Comparison of ENCODE assay signal across 31 cellular contexts in genomic region chr6:36381502-36382389, GRCh38. TPM values are rescaled to one million over a fixed set of nuclear protein-coding genes. Genes with fewer than 3 reads are reported as not detected.
DNase-seq lines count a peak whose midpoint lies in the region; ATAC-seq and TF ChIP-seq lines count a peak whose summit lies in the region.
"Had no signal": no experiment of that assay in that cellular context is flagged by ENCODE, and none has a peak within 500 bp of the region (broad histone marks: within the 10 kb centered on the region; RNA-seq: fewer than 3 reads in every experiment).

No MANE protein-coding gene starts in this region.

- ATAC-seq in GM18867 (IDR thresholded peaks at IDR 0.05; ENCODE audit: unreplicated experiment) (peak; percentile 50), GM19452 (IDR thresholded peaks at IDR 0.05; ENCODE audit: unreplicated experiment) (no peak)
- no peak for ATAC-seq in activated T-helper 17 cell treated with anti-CD3 and anti-CD28 coated beads, Interleukin-2, amount 50 U/mL, for 72 hours (replicated peaks)
- ATAC-seq: HepG2; naive thymus-derived CD4-positive, alpha-beta T cell had no signal

- peak overlapping the region; percentile 39 for H3K27ac Mint-ChIP-seq in activated T-helper 17 cell treated with anti-CD3 and anti-CD28 coated beads, Interleukin-2, amount 50 U/mL, for 72 hours
- H3K27ac Mint-ChIP-seq in osteocyte (ENCODE audit: unreplicated experiment), result no peak overlapping the region

- H4K20me1 ChIP-seq in PC-9 (ENCODE audit: insufficient read depth) (no peaks in the 10 kb centered on the region), osteoblast (ENCODE audit: insufficient read depth, low read length) (no peaks in the 10 kb centered on the region)

- H3K4me1 Mint-ChIP-seq in activated T-helper 17 cell treated with anti-CD3 and anti-CD28 coated beads, Interleukin-2, amount 50 U/mL, for 72 hours, result peaks cover 28% of the 10 kb centered on the region
- peaks cover 11% of the 10 kb centered on the region for H3K4me1 Mint-ChIP-seq in osteocyte (ENCODE audit: unreplicated experiment)

- H3K9me3 Mint-ChIP-seq in activated T-helper 17 cell treated with anti-CD3 and anti-CD28 coated beads, Interleukin-2, amount 50 U/mL, for 72 hours, result no peaks in the 10 kb centered on the region
- H3K9me3 Mint-ChIP-seq in osteocyte (ENCODE audit: unreplicated experiment), result no peaks in the 10 kb centered on the region
- H3K9me3 Mint-ChIP-seq: activated CD4-positive, alpha-beta T cell treated with anti-CD3 and anti-CD28 coated beads, Interleukin-2, amount 10 ng/mL, durations not matched to agents 24 days and 14 days; naive thymus-derived CD4-positive, alpha-beta T cell had no signal

- no peaks in the 10 kb centered on the region for H3K36me3 Mint-ChIP-seq in activated T-helper 17 cell treated with anti-CD3 and anti-CD28 coated beads, Interleukin-2, amount 50 U/mL, for 72 hours (ENCODE audit: low read depth)
- H3K36me3 Mint-ChIP-seq in osteocyte (ENCODE audit: unreplicated experiment), result no peaks in the 10 kb centered on the region

- no TSS peak for BruUV-seq in PC-9 (replicated peaks; lab: Mats Ljungman, UMichigan)

- H3K9me2 ChIP-seq in PC-9 (ENCODE audit: insufficient read depth), result no peaks in the 10 kb centered on the region

- no peaks in the 10 kb centered on the region for H3K27me3 Mint-ChIP-seq in activated T-helper 17 cell treated with anti-CD3 and anti-CD28 coated beads, Interleukin-2, amount 50 U/mL, for 72 hours
- peaks cover 7% of the 10 kb centered on the region for H3K27me3 Mint-ChIP-seq in osteocyte (ENCODE audit: unreplicated experiment)

- H3K27ac ChIP-seq in layer of hippocampus (ENCODE audit: low read depth, low read length) (peak overlapping the region; percentile 7), PC-9 (no peak overlapping the region), osteoblast (ENCODE audit: low read depth, low read length) (no peak overlapping the region)
- H3K27ac ChIP-seq: breast epithelium, hepatocyte, left ventricle myocardium inferior, skin epidermis, vagina had no signal

- CTCF ChIA-PET in PC-9 (lab: Charles Lee), result interaction anchor here (0.7 kb wide), 1 partner anchor 44 kb away, joined by 7 read pairs; no protein-coding TSS in a partner anchor

- intact Hi-C loops in PC-9 (cut with micrococcal nuclease; ENCODE audit: unreplicated experiment), result no loop called here

- no peak overlapping the region for H3K4me2 ChIP-seq in PC-9
- no peak overlapping the region for H3K4me2 ChIP-seq in osteoblast (ENCODE audit: insufficient read depth, low read length)
- H3K4me2 ChIP-seq: hepatocyte had no signal

- H3K36me3 ChIP-seq in PC-9 (ENCODE audit: low read depth) (no peaks in the 10 kb centered on the region), osteoblast (ENCODE audit: insufficient read depth, low read length) (no peaks in the 10 kb centered on the region)
- H3K36me3 ChIP-seq: breast epithelium, left ventricle myocardium inferior, vagina had no signal

- H2AFZ ChIP-seq in PC-9 (no peak overlapping the region), osteoblast (ENCODE audit: low read length) (no peak overlapping the region)
- H2AFZ ChIP-seq: hepatocyte had no signal

- TF ChIP-seq CTCF in osteocyte (IDR thresholded peaks at IDR 0.05) (no peak), PC-9 (conservative IDR thresholded peaks at IDR 0.05) (no peak), osteoblast (IDR thresholded peaks at IDR 0.05; ENCODE audit: extremely low read depth, low read depth, low read length) (no peak)

- H3K27me3 ChIP-seq in layer of hippocampus (ENCODE audit: control insufficient read depth, insufficient read depth, low read length) (no peaks in the 10 kb centered on the region), PC-9 (ENCODE audit: insufficient read depth, low read depth) (no peaks in the 10 kb centered on the region), osteoblast (ENCODE audit: insufficient read depth, low read length) (no peaks in the 10 kb centered on the region)
- H3K27me3 ChIP-seq: breast epithelium, hepatocyte, vagina had no signal

- H3K9me3 ChIP-seq in PC-9 (ENCODE audit: insufficient read depth, low read depth) (no peaks in the 10 kb centered on the region), osteoblast (ENCODE audit: low read depth, low read length) (no peaks in the 10 kb centered on the region)
- H3K9me3 ChIP-seq: breast epithelium, left ventricle myocardium inferior, vagina had no signal

- DNase-seq in Daoy (ENCODE audit: low read depth) (peak; percentile 47), osteocyte (ENCODE audit: extremely low spot score, unreplicated experiment) (no peak), PC-9 (no peak), osteoblast (ENCODE audit: insufficient read length, low spot score, missing footprints) (no peak)
- DNase-seq: activated CD4-positive, alpha-beta T cell treated with anti-CD3 and anti-CD28 coated beads, Interleukin-2, amount 10 ng/mL, durations not matched to agents 24 days and 14 days; activated CD8-positive, alpha-beta memory T cell treated with anti-CD3 and anti-CD28 coated beads, Interleukin-2, amount 50 U/mL, for 4 hours; activated gamma-delta T cell; C1 segment of cervical spinal cord; DMS79 treated with DMSO at 0.1 percent for 48 hours; effector memory CD4-positive, alpha-beta T cell; foreskin fibroblast; left ventricle myocardium inferior; naive thymus-derived CD4-positive, alpha-beta T cell; NCI-H1694 treated with DMSO at 0.1 percent for 48 hours; NCI-H2171; NCI-H526; nucleus accumbens; RPMI8226; substantia nigra had no signal

- H3K4me1 ChIP-seq in PC-9 (replicated peaks; ENCODE audit: insufficient read depth) (no peaks in the 10 kb centered on the region), osteoblast (ENCODE audit: insufficient read depth, low read length) (peaks cover 7% of the 10 kb centered on the region)
- H3K4me1 ChIP-seq: breast epithelium had no signal

- no peak overlapping the region for H3K4me3 ChIP-seq in PC-9
- no peak overlapping the region for H3K4me3 ChIP-seq in osteoblast (ENCODE audit: insufficient read depth, low read length)
- H3K4me3 ChIP-seq: breast epithelium, hepatocyte, left ventricle myocardium inferior, skin epidermis, vagina had no signal

- peaks cover 3% of the 10 kb centered on the region; the same call in 1 of the 2 replicates for H3F3A ChIP-seq in PC-9 (ENCODE audit: insufficient read depth, low read depth)

- POLR2A ChIA-PET in PC-9 (lab: Charles Lee; ENCODE audit: unreplicated experiment), result no interaction called here

- no peak overlapping the region for H3K4me3 Mint-ChIP-seq in activated T-helper 17 cell treated with anti-CD3 and anti-CD28 coated beads, Interleukin-2, amount 50 U/mL, for 72 hours
- H3K4me3 Mint-ChIP-seq in osteocyte (ENCODE audit: unreplicated experiment), result no peak overlapping the region
- H3K4me3 Mint-ChIP-seq: activated CD4-positive, alpha-beta T cell treated with anti-CD3 and anti-CD28 coated beads, Interleukin-2, amount 10 ng/mL, durations not matched to agents 24 days and 14 days; naive thymus-derived CD4-positive, alpha-beta T cell had no signal

- H3K79me2 ChIP-seq in PC-9 (ENCODE audit: low read depth) (no peaks in the 10 kb centered on the region), osteoblast (ENCODE audit: insufficient read depth, low read length) (no peaks in the 10 kb centered on the region)
- H3K79me2 ChIP-seq: hepatocyte had no signal

RNA-seq across cellular contexts. Expression of gene ETV7, which starts 5.7 kb away (rescaled TPM):
- total RNA-seq in Daoy (2014; rRNA removed; shearing (Covaris generic)), result 0.69 and 0.83 TPM in 2 replicates
- total RNA-seq in activated T-helper 17 cell treated with anti-CD3 and anti-CD28 coated beads, Interleukin-2, amount 50 U/mL, for 72 hours, result 10 to 100 TPM in 1 of 2 donors, 1 to 10 TPM in 1; 2.6 to 16.9 TPM
- 0.24 and 0.59 TPM in 2 replicates for total RNA-seq in osteocyte
- 0.57 and 0.83 TPM in 2 replicates for total RNA-seq in PC-9 (2021)
- 3.3 and 3.5 TPM in 2 replicates for total RNA-seq in osteoblast
- total RNA-seq: HepG2, left ventricle myocardium inferior had no signal

RNA-seq across cellular contexts. Expression of gene BNIP5, which starts 45.1 kb away (rescaled TPM):
- total RNA-seq in Daoy (2014; rRNA removed; shearing (Covaris generic)), result not detected in 2 replicates
- total RNA-seq in activated T-helper 17 cell treated with anti-CD3 and anti-CD28 coated beads, Interleukin-2, amount 50 U/mL, for 72 hours, result not detected
- total RNA-seq in osteocyte (not detected in 2 replicates), PC-9 (2021) (not detected in 2 replicates), osteoblast (not detected in 2 replicates)
- total RNA-seq: activated CD4-positive, alpha-beta T cell treated with anti-CD3 and anti-CD28 coated beads, Interleukin-2, amount 10 ng/mL, durations not matched to agents 24 days and 14 days; H1; HepG2; left ventricle myocardium inferior; LHCN-M2; T-helper 1 cell treated with Interleukin-12 subunit alpha and Interleukin-12 subunit beta and Interleukin-4 antibody, amounts not matched to agents 30 ng/mL and 1 ng/mL, for 36 hours; vagina had no signal
